ENCODE assay signal across 23 cellular contexts in the genomic region with DNA sequence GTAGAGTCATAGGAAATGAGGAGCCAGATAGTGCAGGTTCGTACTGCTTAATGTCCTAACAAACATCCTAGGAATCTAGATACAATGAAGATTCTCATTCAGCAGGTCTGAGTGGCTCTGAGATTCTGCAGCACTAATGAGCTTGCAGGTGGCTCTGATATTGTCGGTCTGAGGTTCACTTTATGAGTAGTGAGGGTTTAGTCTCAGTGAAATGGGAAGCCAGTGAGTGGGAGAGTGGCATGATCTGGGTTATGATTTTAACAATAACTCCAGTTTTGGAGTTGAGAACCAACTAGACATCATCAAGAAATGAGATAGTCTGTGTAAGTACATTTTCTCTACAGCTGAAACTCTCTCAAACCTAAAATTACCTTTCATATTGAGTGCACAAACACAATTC.
"Had no signal": no experiment of that assay in that cellular context is flagged by ENCODE, and none has a peak within 500 bp of the region (broad histone marks: within the 10 kb centered on the region; RNA-seq: fewer than 3 reads in every experiment).

No MANE protein-coding gene starts in this region.

- FAIRE-seq: HepG2 had no signal

- H3K4me1 ChIP-seq: SJCRH30 had no signal

- H3K27me3 ChIP-seq: MG63, SJCRH30 had no signal

- H3K4me3 ChIP-seq: MG63, SJCRH30 had no signal

- H3K27ac ChIP-seq: RWPE1, SJCRH30 had no signal

- DNase-seq: IMR-90, Karpas-422, KG1, MG63, NCI-H1092 treated with DMSO at 0.1 percent for 48 hours, NCI-H1417, NCI-H1436 treated with DMSO at 0.1 percent for 48 hours, NCI-H1694, NCI-H187 treated with DMSO at 0.1 percent for 48 hours, NCI-H2029 treated with DMSO at 0.1 percent for 48 hours, NCI-H2171, NCI-H226, NCI-H446, NCI-H510A, NCI-H524 treated with DMSO at 0.1 percent for 48 hours, NCI-H774, PC-3, SHP77, SJCRH30 had no signal

- H3K36me3 ChIP-seq: MG63, SJCRH30 had no signal

- ATAC-seq: HepG2, Panc1, PC-3, SK-N-SH treated with all-trans-retinoic acid at 6 μM for 48 hours had no signal
